8 cellular contexts compared by ENCODE assay signal in the genomic region with DNA sequence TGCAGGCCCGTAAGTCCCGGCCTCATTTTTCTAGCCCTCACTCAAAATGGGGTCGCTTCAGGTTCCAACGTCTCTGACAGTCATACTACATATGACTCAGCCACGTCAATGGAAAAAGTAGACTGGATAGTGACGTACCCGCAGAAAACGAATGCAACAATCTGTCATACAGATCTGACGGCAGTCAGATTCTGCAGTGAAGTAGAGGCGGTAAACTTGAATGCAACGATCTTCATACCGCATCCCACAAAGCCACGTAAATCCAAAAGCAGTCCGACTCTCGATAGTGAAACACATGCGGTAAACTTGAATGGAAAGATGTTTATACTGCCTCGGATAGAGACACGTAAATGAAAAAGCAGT. TPM values are rescaled to one million over a fixed set of nuclear protein-coding genes. Genes with fewer than 3 reads are reported as not detected.
DNase-seq lines count a peak whose midpoint lies in the region; ATAC-seq, FAIRE-seq and TF ChIP-seq lines count a peak whose summit lies in the region.

No MANE protein-coding gene starts in this region.

- H3K27ac ChIP-seq in A673 (ENCODE audit: low read depth, low read length, poor library complexity, severe bottlenecking) (peak overlapping the region; percentile 98), IMR-90 (ENCODE audit: insufficient read depth, low read length) (peak overlapping the region; percentile 35), heart left ventricle (peak overlapping the region; percentile 90 to 99 (median 96))

- H3K36me3 ChIP-seq in A673 (ENCODE audit: insufficient read depth, low read length, poor library complexity, severe bottlenecking) = no peaks in the 10 kb centered on the region
- H3K36me3 ChIP-seq in IMR-90 (ENCODE audit: control insufficient read depth, insufficient read depth, low read length) = no peaks in the 10 kb centered on the region
- H3K36me3 ChIP-seq in heart left ventricle = no peaks in the 10 kb centered on the region

- POLR2A ChIA-PET in A673 (lab: Charles Lee; ENCODE audit: low non-redundant PET) (interaction anchor here (0.6 to 1.6 kb wide), 7 partner anchors 9 to 755 kb away, joined by 3 to 13 read pairs (median 4); no protein-coding TSS in a partner anchor), IMR-90 (lab: Charles Lee; ENCODE audit: unreplicated experiment) (interaction anchor here (0.5 to 2.3 kb wide), 28 partner anchors 9 to 863 kb away, joined by 3 to 68 read pairs (median 6); a partner anchor contains a TSS)

- H3K18ac ChIP-seq in IMR-90 (ENCODE audit: low read depth, low read length) = peak overlapping the region; percentile 22; the same call in 1 of the 2 replicates

- H3K4me3 ChIP-seq in A673 (ENCODE audit: low read depth, low read length, poor library complexity, severe bottlenecking) (peak overlapping the region; percentile 49), IMR-90 (ENCODE audit: insufficient read depth, low read depth, low read length) (peak overlapping the region; percentile 42), heart left ventricle (peak overlapping the region; percentile 24 to 73 (median 59))

- TF ChIP-seq CTCF in A673 (conservative IDR thresholded peaks at IDR 0.05; ENCODE audit: low read depth, low read length) (no peak), IMR-90 (conservative IDR thresholded peaks at IDR 0.05; ENCODE audit: low read depth, low read length) (no peak), heart left ventricle (IDR thresholded peaks at IDR 0.05) (no peak)

- peak overlapping the region; percentile 62 for H3K9ac ChIP-seq in IMR-90 (ENCODE audit: low read depth, low read length)

- H3K4me3 Mint-ChIP-seq in activated naive CD4-positive, alpha-beta T cell treated with anti-CD3 and anti-CD28 coated beads, Interleukin-2, amount 10 ng/mL, durations not matched to agents 7 days and 5 days = peak overlapping the region; percentile 94

- peaks cover 20% of the 10 kb centered on the region for H3K4me1 Mint-ChIP-seq in activated naive CD4-positive, alpha-beta T cell treated with anti-CD3 and anti-CD28 coated beads, Interleukin-2, amount 10 ng/mL, durations not matched to agents 7 days and 5 days

- H3K79me1 ChIP-seq in IMR-90 (ENCODE audit: low read depth in 1 of 2, low read length in 2 of 2) = peaks cover 0 to 25% of the 10 kb centered on the region in 2 experiments; a peak in 2 of 4 replicates

- H4K8ac ChIP-seq in IMR-90 (ENCODE audit: low read depth in 2 of 2, low read length in 2 of 2) = peak overlapping the region; percentile 17 to 70

- no peaks in the 10 kb centered on the region for H3K9me3 Mint-ChIP-seq in activated naive CD4-positive, alpha-beta T cell treated with anti-CD3 and anti-CD28 coated beads, Interleukin-2, amount 10 ng/mL, durations not matched to agents 7 days and 5 days

- H2BK120ac ChIP-seq in IMR-90 (ENCODE audit: low read depth, low read length) = peak overlapping the region; percentile 49

- peak overlapping the region; percentile 79 for H3K4ac ChIP-seq in IMR-90 (ENCODE audit: low read depth, low read length)

- H3K4me1 ChIP-seq in A673 (ENCODE audit: insufficient read depth, low read length, poor library complexity, severe bottlenecking) (peaks cover 5% of the 10 kb centered on the region), IMR-90 (ENCODE audit: control insufficient read depth, insufficient read depth, low read length) (peaks cover 15% of the 10 kb centered on the region), heart left ventricle (peaks cover 0 to 18% (median 10%) of the 10 kb centered on the region in 12 donors)

- peak overlapping the region; percentile 81 for H3K14ac ChIP-seq in IMR-90 (replicated peaks; ENCODE audit: low read depth, low read length)

- H2AK9ac ChIP-seq in IMR-90 (replicated peaks; ENCODE audit: low read depth, low read length, poor library complexity) = peak overlapping the region; percentile 69

- TF ChIP-seq POLR2A in IMR-90 (IDR thresholded peaks at IDR 0.05; ENCODE audit: low read depth, low read length) (no peak), heart left ventricle (IDR thresholded peaks at IDR 0.05) (no peak)

- no peaks in the 10 kb centered on the region for H3K9me3 ChIP-seq in A673 (ENCODE audit: low read depth, low read length, poor library complexity, severe bottlenecking)
- no peaks in the 10 kb centered on the region for H3K9me3 ChIP-seq in IMR-90 (ENCODE audit: control insufficient read depth, insufficient read depth, low read length)
- no peaks in the 10 kb centered on the region for H3K9me3 ChIP-seq in heart left ventricle

- dilution Hi-C loops in IMR-90 (cut with HindIII; ENCODE audit: low sequenced_read_pairs, unreplicated experiment) = no loop called here

- H2AK5ac ChIP-seq in IMR-90 (ENCODE audit: low read depth, low read length) = peak overlapping the region; percentile 31

- BruUV-seq in A673 (replicated peaks; lab: Mats Ljungman, UMichigan) = no TSS peak
- no TSS peak for BruUV-seq in IMR-90 (replicated peaks; lab: Mats Ljungman, UMichigan)

- H4K5ac ChIP-seq in IMR-90 (ENCODE audit: low read depth, low read length) = peak overlapping the region; percentile 6

- peak overlapping the region; percentile 93 for H2BK5ac ChIP-seq in IMR-90 (ENCODE audit: low read depth, low read length, poor library complexity, severe bottlenecking)

- H4K91ac ChIP-seq in IMR-90 (ENCODE audit: insufficient read depth, low read depth, low read length) = peak overlapping the region; percentile 68

- H2BK15ac ChIP-seq in IMR-90 (ENCODE audit: low read depth, low read length) = peak overlapping the region; percentile 3; the same call in 2 of the 3 replicates

- H3K9me1 ChIP-seq in IMR-90 (ENCODE audit: insufficient read depth, low read length) = peaks cover 7% of the 10 kb centered on the region

- H3K56ac ChIP-seq in IMR-90 (ENCODE audit: extremely low read depth, insufficient read depth, low read length) = peak overlapping the region; percentile 88

- TF ChIP-seq RAD21 in IMR-90 (IDR thresholded peaks at IDR 0.05; ENCODE audit: low read length) = no peak

- 0% methylated on average over 5 of the region's 18 CpGs; no CpG with 5 or more reads in 1 of the 2 experiments for WGBS in IMR-90 (ENCODE audit: extremely low coverage in 2 of 2, insufficient read length in 1 of 2), 2 experiments
- WGBS in heart left ventricle, 4 donors = 23 to 44% (median 29%) methylated on average over 18 of the region's 18 CpGs

- peak overlapping the region; percentile 56 for H2AFZ ChIP-seq in IMR-90 (replicated peaks; ENCODE audit: low read length, poor library complexity)

- in situ Hi-C loops in IMR-90 (cut with MboI; ENCODE audit: low sequenced_read_pairs) = loop anchor here (25.0 kb wide), 1 partner anchor 373 kb away; a partner anchor contains a TSS

- CTCF ChIA-PET in A673 (lab: Charles Lee) (interaction anchor here (0.5 to 1.6 kb wide), 2 partner anchors 45 to 124 kb away, joined by 4 to 8 read pairs; a partner anchor contains a TSS), IMR-90 (lab: Yijun Ruan, JAX) (interaction anchor here (1.6 to 1.7 kb wide), 2 partner anchors 21 to 124 kb away, joined by 7 to 13 read pairs; a partner anchor contains a TSS)
- CTCF ChIA-PET in activated naive CD4-positive, alpha-beta T cell treated with anti-CD3 and anti-CD28 coated beads, Interleukin-2, amount 10 ng/mL, durations not matched to agents 7 days and 5 days (lab: Charles Lee) = interaction anchor here (0.6 to 2.0 kb wide), 3 partner anchors 21 to 342 kb away, joined by 4 to 7 read pairs (median 5); a partner anchor contains a TSS

- peak overlapping the region; percentile 80 for H3K4me2 ChIP-seq in IMR-90 (ENCODE audit: low read depth, low read length)

- peak; percentile 62 for DNase-seq in A673 (ENCODE audit: low spot score)
- DNase-seq in GM19239 (ENCODE audit: insufficient read length, low spot score) = peak; percentile 28
- peak; percentile 97 for DNase-seq in IMR-90
- DNase-seq in SIG-M5 (lab: John Stamatoyannopoulos, UW) = peak; percentile 69
- peak; percentile 83 for DNase-seq in activated naive CD4-positive, alpha-beta T cell treated with anti-CD3 and anti-CD28 coated beads, Interleukin-2, amount 10 ng/mL, durations not matched to agents 7 days and 5 days
- peak in 2 of 5 donors; percentile 34 to 44 for DNase-seq in heart left ventricle
- peak; percentile 46 for DNase-seq in renal cortical epithelial cell (ENCODE audit: low read depth)
- DNase-seq in DMS114 treated with DMSO at 0.1 percent for 48 hours (lab: John Stamatoyannopoulos, UW; ENCODE audit: unreplicated experiment) = no peak

- H3K27me3 ChIP-seq in A673 (replicated peaks; ENCODE audit: insufficient read depth, low read depth, low read length, poor library complexity) (no peaks in the 10 kb centered on the region), IMR-90 (ENCODE audit: control insufficient read depth, insufficient read depth, low read length) (no peaks in the 10 kb centered on the region), heart left ventricle (no peaks in the 10 kb centered on the region)

- H3K27me3 Mint-ChIP-seq in activated naive CD4-positive, alpha-beta T cell treated with anti-CD3 and anti-CD28 coated beads, Interleukin-2, amount 10 ng/mL, durations not matched to agents 7 days and 5 days = peaks cover 10% of the 10 kb centered on the region

- intact Hi-C loops in A673 (cut with micrococcal nuclease; ENCODE audit: unreplicated experiment) = no loop called here
- intact Hi-C loops in IMR-90 (cut with micrococcal nuclease) = no loop called here
- intact Hi-C loops in heart left ventricle (cut with DNase I) = loop anchor here in 4 of 10 donors (2.0 to 10.0 kb wide), 2 partner anchors 28 to 46 kb away; no protein-coding TSS in a partner anchor

- peak overlapping the region; percentile 99 for H3K27ac Mint-ChIP-seq in activated naive CD4-positive, alpha-beta T cell treated with anti-CD3 and anti-CD28 coated beads, Interleukin-2, amount 10 ng/mL, durations not matched to agents 7 days and 5 days

- ATAC-seq in IMR-90 (ENCODE audit: low read depth) (peak; percentile 2), heart left ventricle (peak in 2 of 4 donors; percentile 34 to 42)

- H4K20me1 ChIP-seq in IMR-90 (ENCODE audit: insufficient read depth, low read length) = peaks cover 5% of the 10 kb centered on the region; the same call in 1 of the 2 replicates

- no peak for FAIRE-seq in GM19239 (lab: Jason Lieb, UNC)

- peak overlapping the region; percentile 86 for H3K23ac ChIP-seq in IMR-90 (ENCODE audit: low read depth, low read length)

- H3K36me3 Mint-ChIP-seq in activated naive CD4-positive, alpha-beta T cell treated with anti-CD3 and anti-CD28 coated beads, Interleukin-2, amount 10 ng/mL, durations not matched to agents 7 days and 5 days = peaks cover 3% of the 10 kb centered on the region

- H2BK20ac ChIP-seq in IMR-90 (ENCODE audit: low read depth, low read length) = peak overlapping the region; percentile 32

TF ChIP-seq in IMR-90, 13 proteins besides CTCF, POLR2A, EP300 and RAD21 (continues in another document):
- TF ChIP-seq RCOR1 (IDR thresholded peaks at IDR 0.05; ENCODE audit: insufficient replicate concordance, low read length) = no peak

RNA-seq across cellular contexts. Expression of a gene that starts 38.4 kb away (rescaled TPM):
- total RNA-seq in A673 (2021) (4.3 and 5.5 TPM in 2 replicates), IMR-90 (2012; rRNA removed) (12.5 and 12.8 TPM in 2 replicates), heart left ventricle (10 to 100 TPM in 1 of 9 donors, 1 to 10 TPM in 8; 2.2 to 16.2 (median 4.0) TPM), renal cortical epithelial cell (17.2 and 26.5 TPM in 2 replicates)
- polyA plus RNA-seq in IMR-90 (2012; rRNA removed) (25.5 and 30.7 TPM in 2 replicates), heart left ventricle (1 to 10 TPM; 5.6 to 8.7 TPM)
- 25.6 and 28.6 TPM in 2 replicates for polyA plus RNA-seq in IMR-90 (2012; cell fraction: cytosol; rRNA removed)
- polyA plus RNA-seq in IMR-90 (2012; cell fraction: nucleus; rRNA removed; ENCODE audit: low replicate concordance) = 8.6 and 16.0 TPM in 2 replicates

Comparison
In these comparisons a context has a peak if more than half of its experiments do, and no peak if none do; other contexts are left out.
1. H3K27ac ChIP-seq: peak in every context shown above with its lines; median percentile 98 in A673; 96 in heart left ventricle; 35 in IMR-90.